Comparison of ENCODE assay signal across 8 cellular contexts in the genomic region with DNA sequence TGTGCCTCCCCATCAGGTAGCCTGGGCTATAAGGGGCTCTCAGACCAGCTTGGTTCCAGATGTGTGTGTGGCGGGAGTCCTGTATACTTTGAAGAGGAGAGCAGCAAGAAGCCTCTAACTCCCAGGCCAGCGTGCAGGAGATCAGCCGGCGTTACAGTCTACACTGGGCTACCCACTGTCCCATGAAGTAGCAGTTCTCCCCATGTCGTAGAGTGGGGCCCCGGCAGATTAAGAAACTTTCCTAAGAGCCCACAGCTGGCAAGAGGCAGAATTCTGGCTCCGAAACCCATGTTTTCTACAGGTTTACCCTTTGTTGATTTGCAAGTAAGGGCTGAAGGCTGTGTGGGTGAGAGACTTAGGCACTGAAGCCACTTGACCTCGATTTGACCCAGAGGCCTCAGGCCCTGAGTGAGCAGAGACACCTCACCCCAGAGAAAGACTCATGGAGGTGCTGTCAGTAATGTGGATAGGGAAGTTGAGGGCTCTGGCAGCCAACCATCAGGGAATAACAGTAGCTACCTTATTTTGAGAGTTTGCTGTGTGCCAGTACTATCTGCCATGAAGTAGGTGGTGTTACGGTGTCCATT. TPM values are rescaled to one million over a fixed set of nuclear protein-coding genes. Genes with fewer than 3 reads are reported as not detected.
DNase-seq lines count a peak whose midpoint lies in the region; ATAC-seq and TF ChIP-seq lines count a peak whose summit lies in the region.

No MANE protein-coding gene starts in this region.

- H3K9me3 ChIP-seq in adipocyte (ENCODE audit: control insufficient read depth, low read length) (no peaks in the 10 kb centered on the region), left lung (no peaks in the 10 kb centered on the region), tibial nerve (no peaks in the 10 kb centered on the region)

- ATAC-seq in left lung = peak; percentile 1
- no peak for ATAC-seq in HG02610 (IDR thresholded peaks at IDR 0.05; ENCODE audit: unreplicated experiment)

- no peak for TF ChIP-seq EP300 in tibial nerve (IDR thresholded peaks at IDR 0.05)

- intact Hi-C loops in left lung (cut with DNase I) = no loop called here

- H3K27me3 ChIP-seq in GM06990 (replicated peaks; ENCODE audit: control insufficient read depth, insufficient read depth, low read length) (no peaks in the 10 kb centered on the region), adipocyte (replicated peaks; ENCODE audit: control insufficient read depth, insufficient read depth, low read length) (no peaks in the 10 kb centered on the region), left lung (no peaks in the 10 kb centered on the region), tibial nerve (no peaks in the 10 kb centered on the region)

- TF ChIP-seq CTCF in GM06990 (IDR thresholded peaks at IDR 0.05; ENCODE audit: insufficient read depth, low read length, poor library complexity, severe bottlenecking) = no peak
- TF ChIP-seq CTCF in left lung (IDR thresholded peaks at IDR 0.05) = no peak
- no peak for TF ChIP-seq CTCF in tibial nerve (IDR thresholded peaks at IDR 0.05)

- no peak for TF ChIP-seq POLR2A in tibial nerve (IDR thresholded peaks at IDR 0.05)

- DNase-seq in GM06990 (ENCODE audit: extremely low read depth, insufficient read length) = no peak
- DNase-seq in KBM-7 = peak; percentile 68
- DNase-seq in adipocyte (ENCODE audit: low read depth) = no peak
- peak in 1 of 2 donors; percentile 52 for DNase-seq in left lung
- DNase-seq in tibial nerve (ENCODE audit: low spot score in 2 of 2) = no peak
- no peak for DNase-seq in NCI-H1105 treated with DMSO at 0.1 percent for 48 hours (lab: John Stamatoyannopoulos, UW)
- no peak for DNase-seq in OCI-M2 (lab: John Stamatoyannopoulos, UW; ENCODE audit: unreplicated experiment)

- H3K36me3 ChIP-seq in GM06990 (ENCODE audit: control insufficient read depth, insufficient read depth, low read length) = no peaks in the 10 kb centered on the region
- H3K36me3 ChIP-seq in adipocyte (ENCODE audit: control insufficient read depth, insufficient read depth, low read length, severe bottlenecking) = no peaks in the 10 kb centered on the region
- H3K36me3 ChIP-seq in left lung = no peaks in the 10 kb centered on the region
- no peaks in the 10 kb centered on the region for H3K36me3 ChIP-seq in tibial nerve

- peak overlapping the region; percentile 87 for H3K9ac ChIP-seq in adipocyte (ENCODE audit: low read length)

- in situ Hi-C loops in KBM-7 (cut with MboI; ENCODE audit: low pct_unique_long_range_greater_than_20kb, low sequenced_read_pairs) = no loop called here

- H3K4me3 ChIP-seq in GM06990 (replicated peaks; ENCODE audit: low read depth, low read length) (peak overlapping the region; percentile 67), adipocyte (ENCODE audit: low read length) (peak overlapping the region; percentile 76), left lung (peak overlapping the region; percentile 41 to 73), tibial nerve (peak overlapping the region; percentile 79 to 99 (median 92))

- H3K4me1 ChIP-seq in adipocyte (ENCODE audit: control insufficient read depth, insufficient read depth, low read length) (peaks cover 43% of the 10 kb centered on the region), left lung (peaks cover 22 to 73% of the 10 kb centered on the region in 2 donors), tibial nerve (peaks cover 2 to 36% (median 28%) of the 10 kb centered on the region in 4 donors)

- H3K27ac ChIP-seq in left lung (peak overlapping the region; percentile 98 to 99), tibial nerve (peak overlapping the region; percentile 92 to 98 (median 97))

- 46 to 53% methylated on average over 7 to 9 of the region's 9 CpGs for WGBS in tibial nerve, 2 donors

RNA-seq across cellular contexts. Expression of a gene that starts 0.9 kb away (rescaled TPM):
- total RNA-seq in left lung = 100 to 1,000 TPM in 1 of 2 donors, 10 to 100 TPM in 1; 83.6 to 107 TPM
- 10 to 100 TPM; 51.6 to 74.4 (median 65.3) TPM for total RNA-seq in tibial nerve
